12 cellular contexts compared by ENCODE assay signal in genomic region chr1:95407864-95408291, GRCh38.
DNase-seq lines count a peak whose midpoint lies in the region; ATAC-seq and TF ChIP-seq lines count a peak whose summit lies in the region.
"Had no signal": no experiment of that assay in that cellular context is flagged by ENCODE, and none has a peak within 500 bp of the region (broad histone marks: within the 10 kb centered on the region; RNA-seq: fewer than 3 reads in every experiment).

No MANE protein-coding gene starts in this region.

- H3K9ac ChIP-seq in HUES48 (ENCODE audit: low read depth, low read length), result peak overlapping the region; percentile 56

- DNase-seq in WERI-Rb-1, result peak; percentile 46
- no peak for DNase-seq in iPS DF 6.9 (ENCODE audit: low read depth, low spot score)
- DNase-seq in retina, result peak; percentile 87
- DNase-seq in aorta, result no peak
- no peak for DNase-seq in stimulated activated CD4-positive, alpha-beta T cell treated with anti-CD3 and anti-CD28 coated beads, Interleukin-15, amount 100 ng/mL, for 24 hours
- DNase-seq in activated CD8-positive, alpha-beta memory T cell treated with anti-CD3 and anti-CD28 coated beads for 24 hours, result no peak
- DNase-seq: activated CD4-positive, alpha-beta memory T cell treated with anti-CD3 and anti-CD28 coated beads, Interleukin-2, amount 10 ng/mL, durations not matched to agents 7 days and 5 days; stimulated activated CD4-positive, alpha-beta T cell treated with anti-CD3 and anti-CD28 coated beads, Interleukin-4, amount 100 ng/mL, for 1 hour had no signal

- intact Hi-C loops in aorta (cut with DNase I), result no loop called here

- peak overlapping the region; percentile 85 for H3K27ac ChIP-seq in HUES48 (ENCODE audit: low read depth, low read length)
- H3K27ac ChIP-seq in WERI-Rb-1, result peak overlapping the region; percentile 87
- peak overlapping the region; percentile 50 for H3K27ac ChIP-seq in iPS DF 6.9 (ENCODE audit: low read length)
- no peak overlapping the region for H3K27ac ChIP-seq in aorta (ENCODE audit: low read depth in 1 of 2, low read length in 2 of 2)
- H3K27ac ChIP-seq: C4-2B, right atrium auricular region had no signal

- H3K9me3 ChIP-seq in HUES48 (ENCODE audit: control insufficient read depth, insufficient read depth, low read length), result peaks cover 22% of the 10 kb centered on the region
- no peaks in the 10 kb centered on the region for H3K9me3 ChIP-seq in WERI-Rb-1 (ENCODE audit: severe bottlenecking)
- H3K9me3 ChIP-seq in iPS DF 6.9 (ENCODE audit: control insufficient read depth, insufficient read depth, low read length), result no peaks in the 10 kb centered on the region; the same call in 1 of the 2 replicates
- no peaks in the 10 kb centered on the region for H3K9me3 ChIP-seq in aorta (ENCODE audit: control insufficient read depth, low read length)

- no peak for TF ChIP-seq CTCF in WERI-Rb-1 (IDR thresholded peaks at IDR 0.05; ENCODE audit: low read depth, low read length)

- H3K27me3 ChIP-seq in HUES48 (ENCODE audit: control insufficient read depth, insufficient read depth, low read length) (no peaks in the 10 kb centered on the region), WERI-Rb-1 (ENCODE audit: insufficient read depth, low read depth, severe bottlenecking) (no peaks in the 10 kb centered on the region), iPS DF 6.9 (ENCODE audit: control insufficient read depth, insufficient read depth, low read length) (no peaks in the 10 kb centered on the region), aorta (ENCODE audit: control insufficient read depth in 1 of 2, insufficient read depth in 2 of 2, low read length in 1 of 2) (no peaks in the 10 kb centered on the region)
- H3K27me3 ChIP-seq: right atrium auricular region had no signal

- H3K4me3 ChIP-seq in HUES48 (ENCODE audit: low read depth, low read length) (no peak overlapping the region), WERI-Rb-1 (ENCODE audit: low read depth, low read length) (peak overlapping the region; percentile 31), iPS DF 6.9 (ENCODE audit: low read length) (no peak overlapping the region), aorta (ENCODE audit: low read length in 2 of 2) (no peak overlapping the region)
- H3K4me3 ChIP-seq: right atrium auricular region had no signal

- no peak for TF ChIP-seq POLR2A in GM18505 (IDR thresholded peaks at IDR 0.05; ENCODE audit: borderline replicate concordance, extremely low read depth, insufficient read depth, insufficient read length)

- ATAC-seq in aorta (ENCODE audit: low FRiP score) (no peak), GM18505 (IDR thresholded peaks at IDR 0.05; ENCODE audit: unreplicated experiment) (no peak)

- peaks cover 42% of the 10 kb centered on the region for H3K4me1 ChIP-seq in HUES48 (ENCODE audit: control insufficient read depth, insufficient read depth, low read length)
- peaks cover 6% of the 10 kb centered on the region; the same call in 1 of the 2 replicates for H3K4me1 ChIP-seq in iPS DF 6.9 (ENCODE audit: control insufficient read depth, insufficient read depth, low read length)
- no peaks in the 10 kb centered on the region for H3K4me1 ChIP-seq in aorta (ENCODE audit: control insufficient read depth in 1 of 2, insufficient read depth in 2 of 2, low read length in 2 of 2)
- H3K4me1 ChIP-seq: right atrium auricular region had no signal

- no CpG with 5 or more reads among the region's 8 CpGs for WGBS in iPS DF 6.9 (ENCODE audit: insufficient coverage, insufficient read length)
- WGBS in aorta, 2 donors, result 14 to 19% methylated on average over 8 of the region's 8 CpGs

- H3K36me3 ChIP-seq in HUES48 (ENCODE audit: control insufficient read depth, insufficient read depth, low read length) (no peaks in the 10 kb centered on the region; the same call in 1 of the 2 replicates), WERI-Rb-1 (no peaks in the 10 kb centered on the region), iPS DF 6.9 (ENCODE audit: control insufficient read depth, insufficient read depth, low read length) (no peaks in the 10 kb centered on the region), aorta (ENCODE audit: control insufficient read depth in 1 of 2, insufficient read depth in 2 of 2, low read length in 1 of 2) (no peaks in the 10 kb centered on the region)
- H3K36me3 ChIP-seq: right atrium auricular region had no signal

Comparison
In these comparisons a context has a peak if more than half of its experiments do, and no peak if none do; other contexts are left out.
1. H3K27ac ChIP-seq: peak in HUES48 (single experiment), WERI-Rb-1 (single experiment) and iPS DF 6.9 (single experiment); none in aorta (0 of 2).
2. DNase-seq: peak in WERI-Rb-1 (single experiment) and retina (single experiment); none in iPS DF 6.9 (single experiment), aorta (0 of 2), stimulated activated CD4-positive, alpha-beta T cell treated with anti-CD3 and anti-CD28 coated beads, Interleukin-15, amount 100 ng/mL, for 24 hours (single experiment) and activated CD8-positive, alpha-beta memory T cell treated with anti-CD3 and anti-CD28 coated beads for 24 hours (single experiment).